Comparison of ENCODE assay signal across 1 cellular context in genomic region chr14:95503365-95504134, GRCh38.
TF ChIP-seq lines count a peak whose summit lies in the region.

No MANE protein-coding gene starts in this region.

TF ChIP-seq in GM23338, 12 proteins besides CTCF, POLR2A, EP300 and RAD21 (continued from another document):
- TF ChIP-seq REST (IDR thresholded peaks at IDR 0.05; ENCODE audit: unreplicated experiment) = no peak
- TF ChIP-seq STAT1 (IDR thresholded peaks at IDR 0.05; ENCODE audit: unreplicated experiment) = no peak
- TF ChIP-seq EZH2 (IDR thresholded peaks at IDR 0.05; ENCODE audit: low read depth, unreplicated experiment) = no peak
- no peak for TF ChIP-seq POLR2AphosphoS5 (IDR thresholded peaks at IDR 0.05; ENCODE audit: low read depth)
- no peak for TF ChIP-seq NANOG (IDR thresholded peaks at IDR 0.05; ENCODE audit: borderline replicate concordance)
- no peak for TF ChIP-seq ZNF331 (CRISPR knock-in tag; IDR thresholded peaks at IDR 0.05; ENCODE audit: low read depth)
- no peak for TF ChIP-seq EZH2phosphoT487 (IDR thresholded peaks at IDR 0.05; ENCODE audit: unreplicated experiment)
- no peak for TF ChIP-seq JUNB (IDR thresholded peaks at IDR 0.05; ENCODE audit: unreplicated experiment)
- no peak for TF ChIP-seq ETS1 (IDR thresholded peaks at IDR 0.05)
- no peak for TF ChIP-seq ZNF114 (CRISPR knock-in tag; IDR thresholded peaks at IDR 0.05)
- no peak for TF ChIP-seq CREB1 (CRISPR knock-in tag; IDR thresholded peaks at IDR 0.05; ENCODE audit: low read depth)
